ENCODE assay signal across 8 cellular contexts in the genomic region with DNA sequence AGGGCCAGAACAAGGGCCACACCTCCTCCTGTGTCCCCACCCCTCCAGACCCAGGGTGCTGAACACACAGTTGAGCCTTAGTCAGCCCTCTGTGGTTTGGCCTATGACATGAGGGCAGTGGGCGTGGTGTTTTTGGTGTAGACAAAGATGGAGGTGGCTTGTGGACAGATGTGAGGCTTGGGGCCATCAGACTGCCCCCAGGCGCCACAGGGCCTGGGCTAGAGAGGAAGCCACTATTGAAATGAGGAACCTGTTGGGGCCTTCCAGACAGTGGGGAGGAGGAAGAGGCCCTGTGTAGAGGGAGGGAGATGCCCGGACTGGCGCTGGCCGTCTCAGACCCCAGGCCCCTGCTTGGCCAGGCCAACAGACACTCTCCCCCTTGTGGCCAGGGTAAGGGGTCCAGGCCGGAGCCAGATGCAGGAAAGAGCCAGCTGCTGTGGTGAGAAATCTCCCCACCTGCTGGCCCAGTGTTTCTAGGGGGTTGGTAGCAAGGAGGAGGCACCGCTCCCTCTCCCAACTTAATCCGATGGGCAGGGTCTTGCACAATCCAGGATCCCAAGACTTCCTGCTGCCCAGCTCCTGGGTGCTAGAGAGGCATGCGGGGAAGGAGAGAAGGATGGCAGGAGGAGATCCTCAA. TPM values are rescaled to one million over a fixed set of nuclear protein-coding genes. Genes with fewer than 3 reads are reported as not detected.
DNase-seq lines count a peak whose midpoint lies in the region; ATAC-seq and TF ChIP-seq lines count a peak whose summit lies in the region.

No MANE protein-coding gene starts in this region.

- BruUV-seq in A673 (replicated peaks; lab: Mats Ljungman, UMichigan) = no TSS peak

- peak; percentile 75 for DNase-seq in Caki2 (ENCODE audit: low read depth)
- DNase-seq in GM20000 (ENCODE audit: low spot score) = peak; percentile 75
- DNase-seq in NOMO-1 treated with DMSO at 0.1 percent for 48 hours (lab: John Stamatoyannopoulos, UW; ENCODE audit: unreplicated experiment) = peak; percentile 99
- DNase-seq in midbrain (lab: John Stamatoyannopoulos, UW) = peak; percentile 49
- DNase-seq in NCI-H226 = no peak
- DNase-seq in A673 (ENCODE audit: low spot score) = no peak

- CTCF ChIA-PET in A673 (lab: Charles Lee) = interaction anchor here (0.5 kb wide), 1 partner anchor 75 kb away, joined by 3 read pairs; no protein-coding TSS in a partner anchor

- H3K36me3 ChIP-seq in A673 (ENCODE audit: insufficient read depth, low read length, poor library complexity, severe bottlenecking) = no peaks in the 10 kb centered on the region

- TF ChIP-seq CTCF in GM20000 (IDR thresholded peaks at IDR 0.05; ENCODE audit: extremely low read depth, missing control alignments) = no peak
- no peak for TF ChIP-seq CTCF in A673 (conservative IDR thresholded peaks at IDR 0.05; ENCODE audit: low read depth, low read length)

- H3K4me3 ChIP-seq in A673 (ENCODE audit: low read depth, low read length, poor library complexity, severe bottlenecking) = no peak overlapping the region

- no peaks in the 10 kb centered on the region for H3K27me3 ChIP-seq in A673 (replicated peaks; ENCODE audit: insufficient read depth, low read depth, low read length, poor library complexity)

- intact Hi-C loops in A673 (cut with micrococcal nuclease; ENCODE audit: unreplicated experiment) = no loop called here

- ATAC-seq in HG03354 (IDR thresholded peaks at IDR 0.05; ENCODE audit: poor library complexity, severe bottlenecking, unreplicated experiment) = no peak

- no peaks in the 10 kb centered on the region for H3K9me3 ChIP-seq in A673 (ENCODE audit: low read depth, low read length, poor library complexity, severe bottlenecking)

- in situ Hi-C loops in Caki2 (cut with HindIII; ENCODE audit: low pct_unique_long_range_greater_than_20kb, low sequenced_read_pairs) = no loop called here

- H3K4me1 ChIP-seq in A673 (ENCODE audit: insufficient read depth, low read length, poor library complexity, severe bottlenecking) = peaks cover 6% of the 10 kb centered on the region

- POLR2A ChIA-PET in A673 (lab: Charles Lee; ENCODE audit: low non-redundant PET) = no interaction called here

- H3K27ac ChIP-seq in cingulate gyrus (ENCODE audit: low read depth, low read length) (peak overlapping the region; percentile 47), A673 (ENCODE audit: low read depth, low read length, poor library complexity, severe bottlenecking) (no peak overlapping the region)

RNA-seq across cellular contexts. Expression of a gene that starts 53.8 kb away (rescaled TPM):
- 38.0 and 50.2 TPM in 2 replicates for total RNA-seq in Caki2 (2014; rRNA removed; shearing (Covaris generic); ENCODE audit: low replicate concordance)
- total RNA-seq in A673 (2021) = 11.4 and 12.0 TPM in 2 replicates

Comparison
In these comparisons a context has a peak if more than half of its experiments do, and no peak if none do; other contexts are left out.
1. DNase-seq: peak in Caki2 (single experiment), GM20000 (single experiment), NOMO-1 treated with DMSO at 0.1 percent for 48 hours (single experiment) and midbrain (single experiment); none in NCI-H226 (single experiment) and A673 (single experiment).